ENCODE assay signal across 4 cellular contexts in genomic region chr16:71273384-71273783, GRCh38. TPM values are rescaled to one million over a fixed set of nuclear protein-coding genes. Genes with fewer than 3 reads are reported as not detected.
"Had no signal": no experiment of that assay in that cellular context is flagged by ENCODE, and none has a peak within 500 bp of the region (broad histone marks: within the 10 kb centered on the region; RNA-seq: fewer than 3 reads in every experiment).

No MANE protein-coding gene starts in this region.

- ATAC-seq: GM12878 had no signal

- DNase-seq: GDM1, GF-D8 had no signal

- H3K4me3 ChIP-seq: GM12878 had no signal

RNA-seq across cellular contexts. Expression of gene HYDIN, which starts 42.9 kb away (rescaled TPM):
- total RNA-seq: G401, GM12878 had no signal
